In genomic region chr1:109502368-109502851, GRCh38 we compare ENCODE assay signal across 12 cellular contexts. TPM values are rescaled to one million over a fixed set of nuclear protein-coding genes. Genes with fewer than 3 reads are reported as not detected.
DNase-seq lines count a peak whose midpoint lies in the region; ATAC-seq, FAIRE-seq and TF ChIP-seq lines count a peak whose summit lies in the region.
"Had no signal": no experiment of that assay in that cellular context is flagged by ENCODE, and none has a peak within 500 bp of the region (broad histone marks: within the 10 kb centered on the region; RNA-seq: fewer than 3 reads in every experiment).

No MANE protein-coding gene starts in this region.

- no peak overlapping the region for H3K4me3 Mint-ChIP-seq in type B pancreatic cell

- H3K27ac Mint-ChIP-seq in type B pancreatic cell: peak overlapping the region; percentile 77

- peak overlapping the region; percentile 90 for H3K27ac ChIP-seq in effector memory CD4-positive, alpha-beta T cell (ENCODE audit: insufficient read depth, low read length, poor library complexity, severe bottlenecking)
- H3K27ac ChIP-seq: SJSA1 had no signal

- peaks cover 31% of the 10 kb centered on the region for H3K4me1 Mint-ChIP-seq in type B pancreatic cell (ENCODE audit: unreplicated experiment)

- H3K27me3 ChIP-seq in effector memory CD4-positive, alpha-beta T cell (replicated peaks; ENCODE audit: control insufficient read depth, insufficient read depth, low read length, poor library complexity, severe bottlenecking): no peaks in the 10 kb centered on the region
- H3K27me3 ChIP-seq: SJSA1 had no signal

- H3K4me3 ChIP-seq in effector memory CD4-positive, alpha-beta T cell (ENCODE audit: insufficient read depth, low read depth, low read length, poor library complexity, severe bottlenecking): peak overlapping the region; percentile 31
- H3K4me3 ChIP-seq: SJSA1 had no signal

- ATAC-seq in GM18868 (IDR thresholded peaks at IDR 0.05; ENCODE audit: unreplicated experiment): no peak

- no peak for FAIRE-seq in RCC 7860 (lab: Jason Lieb, UNC)

- no peaks in the 10 kb centered on the region for H3K9me3 ChIP-seq in effector memory CD4-positive, alpha-beta T cell (ENCODE audit: control insufficient read depth, low read length)
- H3K9me3 ChIP-seq: SJSA1 had no signal

- H3K36me3 ChIP-seq in effector memory CD4-positive, alpha-beta T cell (ENCODE audit: control insufficient read depth, insufficient read depth, low read length): peaks cover 8% of the 10 kb centered on the region

- no peaks in the 10 kb centered on the region for H3K9me3 Mint-ChIP-seq in type B pancreatic cell

- TF ChIP-seq CTCF in type B pancreatic cell (conservative IDR thresholded peaks at IDR 0.05): no peak

- DNase-seq in activated gamma-delta T cell treated with Interleukin-2 at 50 U/mL for 16 hours: peak; percentile 51
- no peak for DNase-seq in activated gamma-delta T cell (lab: John Stamatoyannopoulos, UW)
- peak; percentile 19 for DNase-seq in activated T-cell treated with anti-CD3 and anti-CD28 coated beads for 4 hours
- DNase-seq in effector memory CD4-positive, alpha-beta T cell: peak; percentile 24 to 55 (median 51)
- DNase-seq in type B pancreatic cell (ENCODE audit: extremely low spot score, unreplicated experiment): no peak
- no peak for DNase-seq in RCC 7860 (ENCODE audit: low spot score)
- DNase-seq in NCI-H2081 (lab: John Stamatoyannopoulos, UW): no peak
- DNase-seq: EL, NCI-H82 had no signal

- H3K27me3 Mint-ChIP-seq in type B pancreatic cell: no peaks in the 10 kb centered on the region

- H3K36me3 Mint-ChIP-seq in type B pancreatic cell: no peaks in the 10 kb centered on the region

- peaks cover 84% of the 10 kb centered on the region for H3K4me1 ChIP-seq in effector memory CD4-positive, alpha-beta T cell (ENCODE audit: control insufficient read depth, insufficient read depth, low read length, poor library complexity, severe bottlenecking)

RNA-seq across cellular contexts. Expression of gene AMIGO1, which starts 7.1 kb away (rescaled TPM):
- total RNA-seq in type B pancreatic cell (ENCODE audit: low replicate concordance): 5.4 and 6.1 TPM in 2 replicates

RNA-seq across cellular contexts. Expression of gene CYB561D1, which starts 8.5 kb away (rescaled TPM):
- 10.4 and 14.3 TPM in 2 replicates for total RNA-seq in type B pancreatic cell (ENCODE audit: low replicate concordance)

RNA-seq across cellular contexts. Expression of gene ATXN7L2, which starts 18.7 kb away (rescaled TPM):
- 5.7 and 12.0 TPM in 2 replicates for total RNA-seq in type B pancreatic cell (ENCODE audit: low replicate concordance)

RNA-seq across cellular contexts. Expression of gene SYPL2, which starts 36.1 kb away (rescaled TPM):
- 0.33 and 0.58 TPM in 2 replicates for total RNA-seq in type B pancreatic cell (ENCODE audit: low replicate concordance)

RNA-seq across cellular contexts. Expression of gene GPR61, which starts 37.3 kb away (rescaled TPM):
- total RNA-seq in type B pancreatic cell (ENCODE audit: low replicate concordance): not detected in 2 replicates
- total RNA-seq: A673 had no signal

Comparison
In these comparisons a context has a peak if more than half of its experiments do, and no peak if none do; other contexts are left out.
1. DNase-seq: peak in activated gamma-delta T cell treated with Interleukin-2 at 50 U/mL for 16 hours (single experiment), activated T-cell treated with anti-CD3 and anti-CD28 coated beads for 4 hours (single experiment) and effector memory CD4-positive, alpha-beta T cell (3 of 3); none in activated gamma-delta T cell (single experiment), type B pancreatic cell (single experiment), RCC 7860 (single experiment) and NCI-H2081 (0 of 2).